In the genomic region with DNA sequence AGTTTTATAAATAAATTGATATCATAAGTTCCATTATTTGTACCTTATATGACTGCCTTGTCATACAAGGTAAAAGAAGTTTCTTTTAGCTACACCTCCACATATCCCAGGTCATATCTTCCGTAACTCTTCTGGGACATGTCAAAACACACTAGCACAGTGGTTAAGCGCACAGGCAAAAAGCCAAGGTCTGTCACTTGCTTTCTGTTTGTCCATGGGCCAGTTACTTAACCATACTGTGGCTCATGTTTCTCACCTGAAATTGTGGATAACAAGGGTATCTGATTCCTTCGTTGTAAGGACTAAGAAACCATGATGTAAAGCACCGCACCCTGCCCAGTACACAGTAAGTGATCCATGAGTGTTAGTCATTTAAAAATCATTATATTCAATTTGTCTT, we compare ENCODE assay signal across 1 cellular context.
TF ChIP-seq lines count a peak whose summit lies in the region.

No MANE protein-coding gene starts in this region.

TF ChIP-seq in IMR-90, 13 proteins besides CTCF, POLR2A, EP300 and RAD21 (continued from another document):
- TF ChIP-seq, protein P1, sequence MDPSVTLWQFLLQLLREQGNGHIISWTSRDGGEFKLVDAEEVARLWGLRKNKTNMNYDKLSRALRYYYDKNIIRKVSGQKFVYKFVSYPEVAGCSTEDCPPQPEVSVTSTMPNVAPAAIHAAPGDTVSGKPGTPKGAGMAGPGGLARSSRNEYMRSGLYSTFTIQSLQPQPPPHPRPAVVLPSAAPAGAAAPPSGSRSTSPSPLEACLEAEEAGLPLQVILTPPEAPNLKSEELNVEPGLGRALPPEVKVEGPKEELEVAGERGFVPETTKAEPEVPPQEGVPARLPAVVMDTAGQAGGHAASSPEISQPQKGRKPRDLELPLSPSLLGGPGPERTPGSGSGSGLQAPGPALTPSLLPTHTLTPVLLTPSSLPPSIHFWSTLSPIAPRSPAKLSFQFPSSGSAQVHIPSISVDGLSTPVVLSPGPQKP (IDR thresholded peaks at IDR 0.05; ENCODE audit: borderline replicate concordance, low read depth, low read length): no peak
- TF ChIP-seq MAFK (IDR thresholded peaks at IDR 0.05; ENCODE audit: low read depth, low read length) (no peak), CEBPB (IDR thresholded peaks at IDR 0.05; ENCODE audit: low read depth, low read length) (no peak), RCOR1 (IDR thresholded peaks at IDR 0.05; ENCODE audit: insufficient replicate concordance, low read length) (no peak), BHLHE40 (IDR thresholded peaks at IDR 0.05; ENCODE audit: low read depth, low read length) (no peak)
